In genomic region chr20:38221041-38221589, GRCh38 we compare ENCODE assay signal across 1 cellular context.
A peak's percentile ranks its signal among the peaks of the same experiment; 100 is the strongest.
TF ChIP-seq lines count a peak whose summit lies in the region.

No MANE protein-coding gene starts in this region.

TF ChIP-seq in HepG2, 621 proteins besides CTCF, POLR2A, EP300 and RAD21 (continued from another document):
- TF ChIP-seq, protein P1, sequence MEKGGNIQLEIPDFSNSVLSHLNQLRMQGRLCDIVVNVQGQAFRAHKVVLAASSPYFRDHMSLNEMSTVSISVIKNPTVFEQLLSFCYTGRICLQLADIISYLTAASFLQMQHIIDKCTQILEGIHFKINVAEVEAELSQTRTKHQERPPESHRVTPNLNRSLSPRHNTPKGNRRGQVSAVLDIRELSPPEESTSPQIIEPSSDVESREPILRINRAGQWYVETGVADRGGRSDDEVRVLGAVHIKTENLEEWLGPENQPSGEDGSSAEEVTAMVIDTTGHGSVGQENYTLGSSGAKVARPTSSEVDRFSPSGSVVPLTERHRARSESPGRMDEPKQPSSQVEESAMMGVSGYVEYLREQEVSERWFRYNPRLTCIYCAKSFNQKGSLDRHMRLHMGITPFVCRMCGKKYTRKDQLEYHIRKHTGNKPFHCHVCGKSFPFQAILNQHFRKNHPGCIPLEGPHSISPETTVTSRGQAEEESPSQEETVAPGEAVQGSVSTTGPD (CRISPR knock-in tag; IDR thresholded peaks at IDR 0.05), result no peak
- TF ChIP-seq ATF6 (CRISPR knock-in tag; conservative IDR thresholded peaks at IDR 0.05) (no peak), MIER3 (CRISPR knock-in tag; IDR thresholded peaks at IDR 0.05; ENCODE audit: borderline replicate concordance) (peak; percentile 39; the same call in 1 of the 2 replicates), BORCS8-MEF2B (CRISPR knock-in tag; IDR thresholded peaks at IDR 0.05) (no peak), ZNF317 (CRISPR knock-in tag; IDR thresholded peaks at IDR 0.05) (no peak), ZNF256 (CRISPR knock-in tag; conservative IDR thresholded peaks at IDR 0.05) (no peak), ZFP82 (CRISPR knock-in tag; IDR thresholded peaks at IDR 0.05; ENCODE audit: borderline replicate concordance) (no peak), REPIN1 (CRISPR knock-in tag; IDR thresholded peaks at IDR 0.05; ENCODE audit: borderline replicate concordance, low read depth) (no peak), TBL1XR1 (IDR thresholded peaks at IDR 0.05; ENCODE audit: borderline replicate concordance, low read length, partially characterized antibody) (peak; percentile 21), PAF1 (CRISPR knock-in tag; IDR thresholded peaks at IDR 0.05) (no peak), TFE3 (CRISPR knock-in tag; IDR thresholded peaks at IDR 0.05) (no peak), ZNF746 (CRISPR knock-in tag; IDR thresholded peaks at IDR 0.05) (no peak), SP140L (CRISPR knock-in tag; IDR thresholded peaks at IDR 0.05; ENCODE audit: borderline replicate concordance) (no peak), ATF5 (CRISPR knock-in tag; IDR thresholded peaks at IDR 0.05; ENCODE audit: low read depth) (no peak), CC2D1A (CRISPR knock-in tag; IDR thresholded peaks at IDR 0.05) (no peak), PRDM15 (CRISPR knock-in tag; IDR thresholded peaks at IDR 0.05) (no peak), SRY (CRISPR knock-in tag; IDR thresholded peaks at IDR 0.05) (no peak), ZNF770 (CRISPR knock-in tag; IDR thresholded peaks at IDR 0.05) (no peak), ZNF550 (CRISPR knock-in tag; IDR thresholded peaks at IDR 0.05; ENCODE audit: borderline replicate concordance) (no peak), ZSCAN31 (CRISPR knock-in tag; IDR thresholded peaks at IDR 0.05; ENCODE audit: low read depth) (peak; percentile 23; the same call in 1 of the 2 replicates), DMAP1 (CRISPR knock-in tag; IDR thresholded peaks at IDR 0.05) (no peak), ZBTB8A (CRISPR knock-in tag; IDR thresholded peaks at IDR 0.05; ENCODE audit: borderline replicate concordance, low read depth) (no peak), ZBTB20 (CRISPR knock-in tag; IDR thresholded peaks at IDR 0.05; ENCODE audit: borderline replicate concordance, low read depth) (no peak)
- TF ChIP-seq, protein P2, sequence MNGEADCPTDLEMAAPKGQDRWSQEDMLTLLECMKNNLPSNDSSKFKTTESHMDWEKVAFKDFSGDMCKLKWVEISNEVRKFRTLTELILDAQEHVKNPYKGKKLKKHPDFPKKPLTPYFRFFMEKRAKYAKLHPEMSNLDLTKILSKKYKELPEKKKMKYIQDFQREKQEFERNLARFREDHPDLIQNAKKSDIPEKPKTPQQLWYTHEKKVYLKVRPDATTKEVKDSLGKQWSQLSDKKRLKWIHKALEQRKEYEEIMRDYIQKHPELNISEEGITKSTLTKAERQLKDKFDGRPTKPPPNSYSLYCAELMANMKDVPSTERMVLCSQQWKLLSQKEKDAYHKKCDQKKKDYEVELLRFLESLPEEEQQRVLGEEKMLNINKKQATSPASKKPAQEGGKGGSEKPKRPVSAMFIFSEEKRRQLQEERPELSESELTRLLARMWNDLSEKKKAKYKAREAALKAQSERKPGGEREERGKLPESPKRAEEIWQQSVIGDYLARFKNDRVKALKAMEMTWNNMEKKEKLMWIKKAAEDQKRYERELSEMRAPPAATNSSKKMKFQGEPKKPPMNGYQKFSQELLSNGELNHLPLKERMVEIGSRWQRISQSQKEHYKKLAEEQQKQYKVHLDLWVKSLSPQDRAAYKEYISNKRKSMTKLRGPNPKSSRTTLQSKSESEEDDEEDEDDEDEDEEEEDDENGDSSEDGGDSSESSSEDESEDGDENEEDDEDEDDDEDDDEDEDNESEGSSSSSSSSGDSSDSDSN (CRISPR knock-in tag; IDR thresholded peaks at IDR 0.05), result no peak
